Comparison of ENCODE assay signal across 16 cellular contexts in genomic region chr9:136565722-136566552, GRCh38. TPM values are rescaled to one million over a fixed set of nuclear protein-coding genes. Genes with fewer than 3 reads are reported as not detected.
DNase-seq lines count a peak whose midpoint lies in the region; ATAC-seq and TF ChIP-seq lines count a peak whose summit lies in the region.
"Had no signal": no experiment of that assay in that cellular context is flagged by ENCODE, and none has a peak within 500 bp of the region (broad histone marks: within the 10 kb centered on the region; RNA-seq: fewer than 3 reads in every experiment).

No MANE protein-coding gene starts in this region.

- peak overlapping the region in 3 of 5 donors; percentile 45 to 79 (median 56) for H3K27ac ChIP-seq in adrenal gland
- peak overlapping the region; percentile 21 to 82 (median 54) for H3K27ac ChIP-seq in esophagus squamous epithelium
- H3K27ac ChIP-seq in neural progenitor cell = no peak overlapping the region
- peak overlapping the region; percentile 5 for H3K27ac ChIP-seq in temporal lobe (ENCODE audit: low read depth, low read length)

- no peaks in the 10 kb centered on the region for H3K79me2 ChIP-seq in neural progenitor cell (ENCODE audit: low read depth)

- peak overlapping the region; percentile 57 for H3K4me3 Mint-ChIP-seq in neural progenitor cell
- H3K4me3 Mint-ChIP-seq: activated CD8-positive, alpha-beta T cell treated with anti-CD3 and anti-CD28 coated beads, Interleukin-2, amount 10 ng/mL, durations not matched to agents 7 days and 5 days had no signal

- peaks cover 4% of the 10 kb centered on the region for H3K9me3 Mint-ChIP-seq in neural progenitor cell

- H3K4me1 ChIP-seq in adrenal gland (replicated peaks in 1 of 2) = peaks cover 12 to 42% of the 10 kb centered on the region in 2 donors
- peaks cover 35 to 67% (median 54%) of the 10 kb centered on the region in 3 donors for H3K4me1 ChIP-seq in esophagus squamous epithelium
- peaks cover 34% of the 10 kb centered on the region for H3K4me1 ChIP-seq in neural progenitor cell

- no peak overlapping the region for H3K9ac ChIP-seq in neural progenitor cell

- intact Hi-C loops in adrenal gland (cut with DNase I) (no loop called here), esophagus squamous epithelium (cut with DNase I) (no loop called here)

- no peaks in the 10 kb centered on the region for H3K36me3 ChIP-seq in adrenal gland (replicated peaks in 1 of 2)
- no peaks in the 10 kb centered on the region for H3K36me3 ChIP-seq in esophagus squamous epithelium
- H3K36me3 ChIP-seq in neural progenitor cell = no peaks in the 10 kb centered on the region

- 85 to 93% (median 86%) methylated on average over 18 to 24 of the region's 24 CpGs for WGBS in adrenal gland, 4 donors
- WGBS in esophagus squamous epithelium, 2 donors = 78 to 82% methylated on average over 9 of the region's 24 CpGs

- no peak for TF ChIP-seq CTCF in adrenal gland (IDR thresholded peaks at IDR 0.05)
- no peak for TF ChIP-seq CTCF in esophagus squamous epithelium (IDR thresholded peaks at IDR 0.05)
- TF ChIP-seq CTCF in neural progenitor cell (IDR thresholded peaks at IDR 0.05) = no peak

- no peak overlapping the region for H3K4me2 ChIP-seq in neural progenitor cell

- H3K27me3 Mint-ChIP-seq in neural progenitor cell (ENCODE audit: insufficient read depth, low read depth) = peaks cover 13% of the 10 kb centered on the region

- H3K27ac Mint-ChIP-seq in neural progenitor cell = peak overlapping the region; percentile 91
- H3K27ac Mint-ChIP-seq: activated CD8-positive, alpha-beta T cell treated with anti-CD3 and anti-CD28 coated beads, Interleukin-2, amount 10 ng/mL, durations not matched to agents 7 days and 5 days had no signal

- no peak overlapping the region for H2AFZ ChIP-seq in neural progenitor cell (replicated peaks)

- H3K9me3 ChIP-seq in adrenal gland (replicated peaks in 1 of 3) (no peaks in the 10 kb centered on the region), esophagus squamous epithelium (no peaks in the 10 kb centered on the region), neural progenitor cell (ENCODE audit: low read depth) (no peaks in the 10 kb centered on the region)

- peaks cover 22% of the 10 kb centered on the region for H3F3A ChIP-seq in neural progenitor cell (ENCODE audit: low read depth)

- no peak for ATAC-seq in HG03378 (IDR thresholded peaks at IDR 0.05; ENCODE audit: unreplicated experiment)
- no peak for ATAC-seq in GM18505 (IDR thresholded peaks at IDR 0.05; ENCODE audit: unreplicated experiment)
- no peak for ATAC-seq in GM18873 (IDR thresholded peaks at IDR 0.05; ENCODE audit: low FRiP score, unreplicated experiment)
- ATAC-seq: activated CD8-positive, alpha-beta T cell treated with anti-CD3 and anti-CD28 coated beads, Interleukin-2, amount 10 ng/mL, durations not matched to agents 7 days and 5 days; esophagus mucosa; left colon; Panc1 had no signal

- H3K4me3 ChIP-seq in adrenal gland (no peak overlapping the region), esophagus squamous epithelium (no peak overlapping the region), neural progenitor cell (no peak overlapping the region)

- H3K4me1 Mint-ChIP-seq in neural progenitor cell = peaks cover 47% of the 10 kb centered on the region

- DNase-seq in adrenal gland = no peak
- DNase-seq in esophagus squamous epithelium (lab: John Stamatoyannopoulos, UW) = no peak
- DNase-seq in neural progenitor cell (ENCODE audit: low spot score) = no peak
- no peak for DNase-seq in NCI-H1694 treated with DMSO at 0.1 percent for 48 hours (lab: John Stamatoyannopoulos, UW)
- DNase-seq: activated CD8-positive, alpha-beta T cell treated with anti-CD3 and anti-CD28 coated beads, Interleukin-2, amount 10 ng/mL, durations not matched to agents 7 days and 5 days; DMS 273 treated with DMSO at 0.1 percent for 48 hours; left colon; NCI-H774; small intestine; stimulated activated naive CD4-positive, alpha-beta T cell treated with Interleukin-2 at 50 U/mL for 16 hours had no signal

- H3K27me3 ChIP-seq in adrenal gland = no peaks in the 10 kb centered on the region
- H3K27me3 ChIP-seq in esophagus squamous epithelium = peaks cover 0 to 27% (median 0%) of the 10 kb centered on the region in 4 donors
- H3K27me3 ChIP-seq in neural progenitor cell = no peaks in the 10 kb centered on the region

- H3K36me3 Mint-ChIP-seq in neural progenitor cell = no peaks in the 10 kb centered on the region

- H4K20me1 ChIP-seq in neural progenitor cell (ENCODE audit: low read depth) = no peaks in the 10 kb centered on the region

- TF ChIP-seq POLR2A in adrenal gland (IDR thresholded peaks at IDR 0.05) = no peak
- no peak for TF ChIP-seq POLR2A in esophagus squamous epithelium (IDR thresholded peaks at IDR 0.05)
- no peak for TF ChIP-seq POLR2A in GM18505 (IDR thresholded peaks at IDR 0.05; ENCODE audit: borderline replicate concordance, extremely low read depth, insufficient read depth, insufficient read length)

RNA-seq across cellular contexts. Expression of gene NOTCH1, which starts 20.1 kb away (rescaled TPM):
- total RNA-seq in adrenal gland (10 to 100 TPM; 18.1 to 31.5 (median 25.7) TPM), esophagus squamous epithelium (10 to 100 TPM; 32.0 to 40.8 (median 36.2) TPM), neural progenitor cell (ENCODE audit: low replicate concordance) (11.7 and 32.4 TPM in 2 replicates), temporal lobe (29.0 TPM)
- polyA plus RNA-seq in adrenal gland = 10 to 100 TPM in 1 of 3 donors, 1 to 10 TPM in 1, under 1 TPM in 1; 0.81 to 21.2 (median 6.2) TPM
